1 cellular context compared by ENCODE assay signal in the genomic region with DNA sequence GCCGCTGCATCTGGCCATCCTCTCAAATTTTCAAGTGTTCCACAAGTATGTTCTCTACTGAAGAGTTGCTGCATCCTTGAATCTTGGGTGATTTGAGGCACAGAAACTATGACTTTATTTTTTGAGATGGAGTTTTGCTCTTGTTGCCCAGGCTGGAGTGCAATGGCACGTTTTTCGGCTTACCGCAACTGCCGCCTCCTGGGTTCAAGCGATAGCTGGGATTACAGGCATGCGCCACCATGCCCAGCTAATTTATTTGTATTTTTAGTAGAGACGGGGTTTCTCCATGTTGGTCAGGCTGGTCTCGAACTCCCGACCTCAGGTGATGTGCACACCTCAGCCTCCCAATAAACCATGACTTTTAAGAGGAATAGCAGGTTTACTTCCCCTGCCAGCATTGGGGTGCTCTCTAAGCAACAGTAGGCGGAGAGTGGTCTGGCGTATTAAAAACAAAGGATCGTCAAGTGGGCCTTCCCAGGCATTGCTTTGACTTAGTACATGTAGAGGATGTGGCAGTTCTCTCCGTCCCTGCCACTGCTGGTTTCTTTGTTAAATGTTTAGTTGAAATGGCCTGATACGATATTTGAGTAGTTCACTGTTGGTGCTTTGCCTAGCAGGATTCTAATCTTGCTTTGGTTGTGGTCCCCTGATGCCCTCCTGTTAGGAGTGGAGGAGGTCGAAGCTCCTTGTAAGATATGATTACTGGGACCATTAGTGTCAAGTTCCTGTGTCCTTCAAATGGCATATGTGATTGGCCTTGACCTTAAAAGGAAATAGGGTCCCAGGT.
TF ChIP-seq lines count a peak whose summit lies in the region.

No MANE protein-coding gene starts in this region.

TF ChIP-seq in GM23338, 12 proteins besides CTCF, POLR2A, EP300 and RAD21:
- TF ChIP-seq STAT1 (IDR thresholded peaks at IDR 0.05; ENCODE audit: unreplicated experiment) (no peak), EZH2 (IDR thresholded peaks at IDR 0.05; ENCODE audit: low read depth, unreplicated experiment) (no peak), REST (IDR thresholded peaks at IDR 0.05; ENCODE audit: unreplicated experiment) (no peak), ZNF114 (CRISPR knock-in tag; IDR thresholded peaks at IDR 0.05) (no peak), CREB1 (CRISPR knock-in tag; IDR thresholded peaks at IDR 0.05; ENCODE audit: low read depth) (no peak), POLR2AphosphoS5 (IDR thresholded peaks at IDR 0.05; ENCODE audit: low read depth) (no peak), ZNF462 (CRISPR knock-in tag; IDR thresholded peaks at IDR 0.05) (no peak), NANOG (IDR thresholded peaks at IDR 0.05; ENCODE audit: borderline replicate concordance) (no peak)
- TF ChIP-seq, protein P1, sequence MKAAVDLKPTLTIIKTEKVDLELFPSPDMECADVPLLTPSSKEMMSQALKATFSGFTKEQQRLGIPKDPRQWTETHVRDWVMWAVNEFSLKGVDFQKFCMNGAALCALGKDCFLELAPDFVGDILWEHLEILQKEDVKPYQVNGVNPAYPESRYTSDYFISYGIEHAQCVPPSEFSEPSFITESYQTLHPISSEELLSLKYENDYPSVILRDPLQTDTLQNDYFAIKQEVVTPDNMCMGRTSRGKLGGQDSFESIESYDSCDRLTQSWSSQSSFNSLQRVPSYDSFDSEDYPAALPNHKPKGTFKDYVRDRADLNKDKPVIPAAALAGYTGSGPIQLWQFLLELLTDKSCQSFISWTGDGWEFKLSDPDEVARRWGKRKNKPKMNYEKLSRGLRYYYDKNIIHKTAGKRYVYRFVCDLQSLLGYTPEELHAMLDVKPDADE (IDR thresholded peaks at IDR 0.05), result no peak
